2 cellular contexts compared by ENCODE assay signal in genomic region chr4:42391981-42392380, GRCh38.
TF ChIP-seq lines count a peak whose summit lies in the region.

No MANE protein-coding gene starts in this region.

TF ChIP-seq in HEK293, 187 proteins besides CTCF, POLR2A, EP300 and RAD21:
- no peak for TF ChIP-seq PRDM10 (tag by site-specific recombination; IDR thresholded peaks at IDR 0.05)
- no peak for TF ChIP-seq ZNF18 (tag by site-specific recombination; IDR thresholded peaks at IDR 0.05)
- TF ChIP-seq ZIC2 (tag by site-specific recombination; IDR thresholded peaks at IDR 0.05): peak; percentile 83
- TF ChIP-seq ZNF747 (tag by site-specific recombination; IDR thresholded peaks at IDR 0.05): no peak
- no peak for TF ChIP-seq ZBTB8A (tag by site-specific recombination; IDR thresholded peaks at IDR 0.05)
- no peak for TF ChIP-seq ZFP37 (tag by site-specific recombination; IDR thresholded peaks at IDR 0.05)
- TF ChIP-seq ZNF211 (tag by site-specific recombination; IDR thresholded peaks at IDR 0.05; ENCODE audit: low read depth): no peak
- TF ChIP-seq SCRT2 (tag by site-specific recombination; IDR thresholded peaks at IDR 0.05): peak; percentile 73
- no peak for TF ChIP-seq ZNF558 (tag by site-specific recombination; IDR thresholded peaks at IDR 0.05)
- no peak for TF ChIP-seq SETDB1 (IDR thresholded peaks at IDR 0.05; ENCODE audit: insufficient read length, low read length)
- TF ChIP-seq ZNF146 (tag by site-specific recombination; IDR thresholded peaks at IDR 0.05): no peak
- no peak for TF ChIP-seq ZBTB7A (tag by site-specific recombination; IDR thresholded peaks at IDR 0.05; ENCODE audit: low read depth)
- no peak for TF ChIP-seq ZNF112 (tag by site-specific recombination; IDR thresholded peaks at IDR 0.05)
- TF ChIP-seq GLIS1 (tag by site-specific recombination; IDR thresholded peaks at IDR 0.05): peak; percentile 76
- TF ChIP-seq ZNF175 (tag by site-specific recombination; IDR thresholded peaks at IDR 0.05): no peak
- TF ChIP-seq ZBTB26 (tag by site-specific recombination; optimal IDR thresholded peaks at IDR 0.05): no peak
- TF ChIP-seq ZNF707 (tag by site-specific recombination; IDR thresholded peaks at IDR 0.05): no peak
- TF ChIP-seq ZNF10 (tag by site-specific recombination; IDR thresholded peaks at IDR 0.05): no peak
- TF ChIP-seq ZNF140 (tag by site-specific recombination; IDR thresholded peaks at IDR 0.05): no peak
- TF ChIP-seq EGR2 (tag by site-specific recombination; IDR thresholded peaks at IDR 0.05; ENCODE audit: low read depth): no peak

TF ChIP-seq in WTC11, 78 proteins besides CTCF, POLR2A, EP300 and RAD21 (continued from another document):
- TF ChIP-seq ESRRA (CRISPR knock-in tag; IDR thresholded peaks at IDR 0.05; ENCODE audit: borderline replicate concordance): peak; percentile 68; the same call in 1 of the 2 replicates
